In the genomic region with DNA sequence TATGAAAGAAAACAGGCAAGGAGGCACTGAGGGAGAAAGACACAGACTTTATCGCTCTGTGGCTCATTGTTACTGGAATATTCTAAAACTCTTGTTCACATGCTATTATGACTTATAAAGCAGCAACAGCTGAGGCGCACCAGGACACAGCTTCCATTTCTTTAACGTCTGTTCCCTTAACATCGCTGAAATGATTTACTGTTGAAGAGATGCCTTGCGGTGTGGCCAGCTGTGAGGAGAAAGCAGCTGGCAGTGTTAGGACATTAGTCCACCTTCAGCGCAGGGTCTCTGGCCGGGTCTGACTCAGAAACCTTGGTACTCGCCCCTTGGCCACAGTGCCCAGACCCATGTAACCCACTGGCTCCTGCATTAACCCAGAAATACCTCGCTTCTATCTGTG, we compare ENCODE assay signal across 20 cellular contexts.
"Had no signal": no experiment of that assay in that cellular context is flagged by ENCODE, and none has a peak within 500 bp of the region (broad histone marks: within the 10 kb centered on the region; RNA-seq: fewer than 3 reads in every experiment).

No MANE protein-coding gene starts in this region.

- H3K27me3 Mint-ChIP-seq: activated naive CD4-positive, alpha-beta T cell treated with anti-CD3 and anti-CD28 coated beads, Interleukin-2, amount 50 U/mL, for 24 hours; brain; stimulated activated memory B cell treated with anti-CD40 and anti-IgM and Interleukin-4, amounts not matched to agents 10 μg/mL and 1 μg/mL and 100 μg/mL, for 72 hours had no signal

- H3K9me3 ChIP-seq: heart right ventricle, mucosa of descending colon, sigmoid colon, spleen, thoracic aorta, upper lobe of right lung had no signal

- H3K9ac ChIP-seq: parathyroid adenoma had no signal

- H3K27ac Mint-ChIP-seq: activated naive CD4-positive, alpha-beta T cell treated with anti-CD3 and anti-CD28 coated beads, Interleukin-2, amount 50 U/mL, for 24 hours had no signal

- H3K4me1 ChIP-seq: parathyroid adenoma had no signal

- H2AFZ ChIP-seq: parathyroid adenoma had no signal

- H3K9me3 Mint-ChIP-seq: activated naive CD4-positive, alpha-beta T cell treated with anti-CD3 and anti-CD28 coated beads, Interleukin-2, amount 50 U/mL, for 24 hours; naive thymus-derived CD4-positive, alpha-beta T cell; stimulated activated memory B cell treated with anti-CD40 and anti-IgM and Interleukin-4, amounts not matched to agents 10 μg/mL and 1 μg/mL and 100 μg/mL, for 72 hours had no signal

- H3K27ac ChIP-seq: coronary artery, parathyroid adenoma, thoracic aorta, WERI-Rb-1 had no signal

- ATAC-seq: esophagus mucosa; heart right ventricle; mucosa of descending colon; naive thymus-derived CD4-positive, alpha-beta T cell; stimulated activated memory B cell treated with anti-CD40 and anti-IgM and Interleukin-4, amounts not matched to agents 10 μg/mL and 1 μg/mL and 100 μg/mL, for 72 hours; upper lobe of right lung had no signal

- H3K27me3 ChIP-seq: heart right ventricle, sigmoid colon, spleen, upper lobe of right lung had no signal

- H3K4me3 Mint-ChIP-seq: stimulated activated memory B cell treated with anti-CD40 and anti-IgM and Interleukin-4, amounts not matched to agents 10 μg/mL and 1 μg/mL and 100 μg/mL, for 72 hours had no signal

- DNase-seq: activated CD4-positive, alpha-beta T cell treated with anti-CD3 and anti-CD28 coated beads, Interleukin-2, amount 50 U/mL, for 4 hours; activated gamma-delta T cell; heart right ventricle; kidney glomerular epithelial cell; mesenchymal stem cell; mucosa of descending colon; naive thymus-derived CD4-positive, alpha-beta T cell; sigmoid colon; spleen; stimulated activated CD4-positive, alpha-beta T cell treated with anti-CD3 and anti-CD28 coated beads, Interleukin-4, amount 100 ng/mL, for 4 hours; T-helper 2 cell; upper lobe of right lung; WERI-Rb-1 had no signal

- H3K4me3 ChIP-seq: coronary artery, heart right ventricle, mucosa of descending colon, sigmoid colon, thoracic aorta, upper lobe of right lung had no signal
